In genomic region chr7:105876091-105876963, GRCh38 we compare ENCODE assay signal across 8 cellular contexts. TPM values are rescaled to one million over a fixed set of nuclear protein-coding genes. Genes with fewer than 3 reads are reported as not detected.
A peak's percentile ranks its signal among the peaks of the same experiment; 100 is the strongest.
DNase-seq lines count a peak whose midpoint lies in the region; ATAC-seq and TF ChIP-seq lines count a peak whose summit lies in the region.

A gene with protein sequence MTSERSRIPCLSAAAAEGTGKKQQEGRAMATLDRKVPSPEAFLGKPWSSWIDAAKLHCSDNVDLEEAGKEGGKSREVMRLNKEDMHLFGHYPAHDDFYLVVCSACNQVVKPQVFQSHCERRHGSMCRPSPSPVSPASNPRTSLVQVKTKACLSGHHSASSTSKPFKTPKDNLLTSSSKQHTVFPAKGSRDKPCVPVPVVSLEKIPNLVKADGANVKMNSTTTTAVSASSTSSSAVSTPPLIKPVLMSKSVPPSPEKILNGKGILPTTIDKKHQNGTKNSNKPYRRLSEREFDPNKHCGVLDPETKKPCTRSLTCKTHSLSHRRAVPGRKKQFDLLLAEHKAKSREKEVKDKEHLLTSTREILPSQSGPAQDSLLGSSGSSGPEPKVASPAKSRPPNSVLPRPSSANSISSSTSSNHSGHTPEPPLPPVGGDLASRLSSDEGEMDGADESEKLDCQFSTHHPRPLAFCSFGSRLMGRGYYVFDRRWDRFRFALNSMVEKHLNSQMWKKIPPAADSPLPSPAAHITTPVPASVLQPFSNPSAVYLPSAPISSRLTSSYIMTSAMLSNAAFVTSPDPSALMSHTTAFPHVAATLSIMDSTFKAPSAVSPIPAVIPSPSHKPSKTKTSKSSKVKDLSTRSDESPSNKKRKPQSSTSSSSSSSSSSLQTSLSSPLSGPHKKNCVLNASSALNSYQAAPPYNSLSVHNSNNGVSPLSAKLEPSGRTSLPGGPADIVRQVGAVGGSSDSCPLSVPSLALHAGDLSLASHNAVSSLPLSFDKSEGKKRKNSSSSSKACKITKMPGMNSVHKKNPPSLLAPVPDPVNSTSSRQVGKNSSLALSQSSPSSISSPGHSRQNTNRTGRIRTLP (minus strand): TSS chr7:105876599. CDS start chr7:105876558, 41 bp downstream.

- peaks cover 20% of the 10 kb centered on the region for H3K4me1 ChIP-seq in mucosa of descending colon (ENCODE audit: low read depth)

- intact Hi-C loops in mucosa of descending colon (cut with DNase I, micrococcal nuclease), result loop anchor here in 1 of 2 donors (10.0 kb wide), 1 partner anchor 112 kb away; no protein-coding TSS in a partner anchor

- DNase-seq in CD1c-positive myeloid dendritic cell (ENCODE audit: extremely low spot score), result peak; percentile 95
- peak; percentile 84 for DNase-seq in Jurkat, Clone E6-1 (ENCODE audit: low read depth, low spot score)
- DNase-seq in OCI-M2 (lab: John Stamatoyannopoulos, UW; ENCODE audit: unreplicated experiment), result peak; percentile 34
- DNase-seq in activated T-cell treated with anti-CD3 and anti-CD28 coated beads for 4 hours, result peak; percentile 90
- DNase-seq in epithelial cell of proximal tubule (ENCODE audit: low read depth), result peak; percentile 80
- peak; percentile 94 to 97 (median 96) for DNase-seq in mucosa of descending colon
- peak; percentile 85 to 86 for DNase-seq in stimulated activated CD8-positive, alpha-beta memory T cell treated with anti-CD3 and anti-CD28 coated beads, Interleukin-2, amount 100 ng/mL, for 48 hours (ENCODE audit: low read depth in 2 of 2)

- peak within 1 kb of the TSS; percentile 85 for H3K4me3 ChIP-seq in Jurkat, Clone E6-1 (ENCODE audit: low read length)
- H3K4me3 ChIP-seq in epithelial cell of proximal tubule (ENCODE audit: low read depth, low read length) (peak within 1 kb of the TSS; percentile 83), mucosa of descending colon (peak within 1 kb of the TSS; percentile 51)

- ATAC-seq in GM21390 (IDR thresholded peaks at IDR 0.05; ENCODE audit: unreplicated experiment), result peak; percentile 95
- ATAC-seq in mucosa of descending colon, result peak; percentile 95

- H3K9me3 ChIP-seq in mucosa of descending colon, result no peaks in the 10 kb centered on the region

- TF ChIP-seq CTCF in epithelial cell of proximal tubule (conservative IDR thresholded peaks at IDR 0.05; ENCODE audit: low read depth, low read length) (peak; percentile 40), mucosa of descending colon (IDR thresholded peaks at IDR 0.05) (peak; percentile 78)

- H3K36me3 ChIP-seq in mucosa of descending colon (ENCODE audit: low read depth), result no peaks in the 10 kb centered on the region

RNA-seq across cellular contexts. Expression of the gene that starts here (rescaled TPM):
- polyA plus RNA-seq in Jurkat, Clone E6-1 (2012; ENCODE audit: insufficient read depth, insufficient read length), result 6.7 TPM
- total RNA-seq in epithelial cell of proximal tubule (2.3 and 4.0 TPM in 2 replicates), mucosa of descending colon (10 to 100 TPM; 19.7 to 29.5 (median 26.0) TPM)

Comparison
In these comparisons a context has a peak if more than half of its experiments do, and no peak if none do; other contexts are left out.
1. Peak in every context shown above with its lines: DNase-seq, ATAC-seq and H3K4me3 ChIP-seq.
2. DNase-seq: peak in every context shown above with its lines; median percentile 96 in mucosa of descending colon; 95 in CD1c-positive myeloid dendritic cell; 90 in activated T-cell treated with anti-CD3 and anti-CD28 coated beads for 4 hours; 86 in stimulated activated CD8-positive, alpha-beta memory T cell treated with anti-CD3 and anti-CD28 coated beads, Interleukin-2, amount 100 ng/mL, for 48 hours; 84 in Jurkat, Clone E6-1; 80 in epithelial cell of proximal tubule; 34 in OCI-M2.